Comparison of ENCODE assay signal across 15 cellular contexts in genomic region chr22:40613025-40613424, GRCh38. TPM values are rescaled to one million over a fixed set of nuclear protein-coding genes. Genes with fewer than 3 reads are reported as not detected.
A peak's percentile ranks its signal among the peaks of the same experiment; 100 is the strongest.
DNase-seq lines count a peak whose midpoint lies in the region; ATAC-seq and TF ChIP-seq lines count a peak whose summit lies in the region.
"Had no signal": no experiment of that assay in that cellular context is flagged by ENCODE, and none has a peak within 500 bp of the region (broad histone marks: within the 10 kb centered on the region; RNA-seq: fewer than 3 reads in every experiment).

No MANE protein-coding gene starts in this region.

- peak overlapping the region in 2 of 3 donors; percentile 25 to 43 for H3K27ac Mint-ChIP-seq in CD4-positive, CD25-positive, alpha-beta regulatory T cell
- peak overlapping the region; percentile 28; the same call in 1 of the 2 replicates for H3K27ac Mint-ChIP-seq in GM23338

- peak overlapping the region in 1 of 4 donors; percentile 8 for H3K4me3 Mint-ChIP-seq in CD4-positive, CD25-positive, alpha-beta regulatory T cell
- no peak overlapping the region for H3K4me3 Mint-ChIP-seq in GM23338
- H3K4me3 Mint-ChIP-seq: CD8-positive, alpha-beta memory T cell had no signal

- no peaks in the 10 kb centered on the region for H3K9me3 ChIP-seq in CD4-positive, CD25-positive, alpha-beta regulatory T cell (ENCODE audit: control insufficient read depth in 2 of 2, low read length in 2 of 2)
- H3K9me3 ChIP-seq in RWPE2 (ENCODE audit: severe bottlenecking): no peaks in the 10 kb centered on the region
- H3K9me3 ChIP-seq: BE2C, Caco-2 had no signal

- H3K27me3 Mint-ChIP-seq in CD4-positive, CD25-positive, alpha-beta regulatory T cell: no peaks in the 10 kb centered on the region
- H3K27me3 Mint-ChIP-seq in GM23338 (ENCODE audit: insufficient read depth, low read depth, poor library complexity): peaks cover 2% of the 10 kb centered on the region
- H3K27me3 Mint-ChIP-seq: CD8-positive, alpha-beta memory T cell; IgD-negative memory B cell had no signal

- no peak overlapping the region for H3K27ac ChIP-seq in CD4-positive, CD25-positive, alpha-beta regulatory T cell (ENCODE audit: insufficient read depth, low read length, poor library complexity, severe bottlenecking)
- H3K27ac ChIP-seq in GM23338 (ENCODE audit: low read depth): no peak overlapping the region
- peak overlapping the region; percentile 27 for H3K27ac ChIP-seq in RWPE2 (ENCODE audit: poor library complexity, severe bottlenecking)
- no peak overlapping the region for H3K27ac ChIP-seq in coronary artery
- H3K27ac ChIP-seq: C4-2B had no signal

- H3K4me1 Mint-ChIP-seq in CD4-positive, CD25-positive, alpha-beta regulatory T cell: peaks cover 29 to 49% (median 31%) of the 10 kb centered on the region in 4 donors
- peaks cover 8% of the 10 kb centered on the region for H3K4me1 Mint-ChIP-seq in GM23338

- no peaks in the 10 kb centered on the region for H3K36me3 ChIP-seq in CD4-positive, CD25-positive, alpha-beta regulatory T cell (ENCODE audit: control insufficient read depth, insufficient read depth, low read length)
- H3K36me3 ChIP-seq in GM23338 (ENCODE audit: insufficient read depth) (no peaks in the 10 kb centered on the region), RWPE2 (ENCODE audit: low read depth) (peaks cover 12% of the 10 kb centered on the region; the same call in 1 of the 2 replicates)
- H3K36me3 ChIP-seq: BE2C had no signal

- H3K4me3 ChIP-seq in CD4-positive, CD25-positive, alpha-beta regulatory T cell (ENCODE audit: low read depth, low read length): no peak overlapping the region
- H3K4me3 ChIP-seq in GM23338: no peak overlapping the region
- no peak overlapping the region for H3K4me3 ChIP-seq in RWPE2 (ENCODE audit: severe bottlenecking)
- H3K4me3 ChIP-seq in coronary artery: no peak overlapping the region

- peaks cover 84% of the 10 kb centered on the region for H3K79me2 ChIP-seq in GM23338 (replicated peaks; ENCODE audit: insufficient read depth)

- peaks cover 3% of the 10 kb centered on the region for H3K36me3 Mint-ChIP-seq in CD4-positive, CD25-positive, alpha-beta regulatory T cell
- H3K36me3 Mint-ChIP-seq in GM23338 (ENCODE audit: low read depth): peaks cover 11% of the 10 kb centered on the region

- 0 out of 2 replicates have a peak, but pooled peaks cover 7% of the 10 kb centered on the region for H3F3A ChIP-seq in GM23338 (replicated peaks; ENCODE audit: low read depth)

- peaks cover 18% of the 10 kb centered on the region for H4K20me1 ChIP-seq in GM23338 (replicated peaks; ENCODE audit: insufficient read depth)

- peaks cover 8% of the 10 kb centered on the region for H3K4me1 ChIP-seq in CD4-positive, CD25-positive, alpha-beta regulatory T cell (ENCODE audit: control insufficient read depth, insufficient read depth, low read length, poor library complexity, severe bottlenecking)
- H3K4me1 ChIP-seq in GM23338 (ENCODE audit: insufficient read depth): peaks cover 9% of the 10 kb centered on the region
- H3K4me1 ChIP-seq in RWPE2 (ENCODE audit: insufficient read depth, poor library complexity, severe bottlenecking): peaks cover 15% of the 10 kb centered on the region
- H3K4me1 ChIP-seq: Caco-2 had no signal

- ATAC-seq in CD4-positive, CD25-positive, alpha-beta regulatory T cell (ENCODE audit: low read depth in 2 of 2): no peak
- no peak for ATAC-seq in GM23338
- no peak for ATAC-seq in RWPE2 (ENCODE audit: low read depth)
- no peak for ATAC-seq in GM19351 (IDR thresholded peaks at IDR 0.05; ENCODE audit: unreplicated experiment)
- ATAC-seq: HCT116 had no signal

- H2AFZ ChIP-seq in GM23338: no peak overlapping the region

- no peak overlapping the region for H3K4me2 ChIP-seq in GM23338

- H3K27me3 ChIP-seq in CD4-positive, CD25-positive, alpha-beta regulatory T cell (ENCODE audit: control insufficient read depth, insufficient read depth, low read length): no peaks in the 10 kb centered on the region
- H3K27me3 ChIP-seq in GM23338 (ENCODE audit: insufficient read depth): no peaks in the 10 kb centered on the region
- no peaks in the 10 kb centered on the region for H3K27me3 ChIP-seq in RWPE2 (ENCODE audit: insufficient read depth, poor library complexity, severe bottlenecking)
- H3K27me3 ChIP-seq: BE2C had no signal

- TF ChIP-seq CTCF in GM23338 (conservative IDR thresholded peaks at IDR 0.05; ENCODE audit: low read depth in 2 of 2) (no peak), RWPE2 (IDR thresholded peaks at IDR 0.05; ENCODE audit: poor library complexity, severe bottlenecking) (no peak), coronary artery (IDR thresholded peaks at IDR 0.05) (no peak)

- no peak for DNase-seq in CD4-positive, CD25-positive, alpha-beta regulatory T cell
- no peak for DNase-seq in GM23338 (ENCODE audit: low spot score)
- DNase-seq in RWPE2 (ENCODE audit: low spot score): no peak
- DNase-seq in renal cortical epithelial cell (ENCODE audit: low read depth): peak; percentile 69
- DNase-seq in coronary artery (ENCODE audit: low spot score): no peak
- no peak for DNase-seq in glomerular visceral epithelial cell (ENCODE audit: extremely low spot score)
- DNase-seq: BE2C; Caco-2; CD8-positive, alpha-beta memory T cell; DND-41; GDM1 had no signal

- no peaks in the 10 kb centered on the region for H3K9me3 Mint-ChIP-seq in CD4-positive, CD25-positive, alpha-beta regulatory T cell
- H3K9me3 Mint-ChIP-seq in GM23338: peaks cover 7% of the 10 kb centered on the region
- H3K9me3 Mint-ChIP-seq: IgD-negative memory B cell had no signal

- no peaks in the 10 kb centered on the region for H3K9me2 ChIP-seq in GM23338 (ENCODE audit: insufficient read depth)

TF ChIP-seq in GM23338, 12 proteins besides CTCF, POLR2A, EP300 and RAD21 (continues in another document):
- TF ChIP-seq EZH2phosphoT487 (IDR thresholded peaks at IDR 0.05; ENCODE audit: unreplicated experiment) (no peak), POLR2AphosphoS5 (IDR thresholded peaks at IDR 0.05; ENCODE audit: low read depth) (no peak), REST (IDR thresholded peaks at IDR 0.05; ENCODE audit: unreplicated experiment) (no peak), EZH2 (IDR thresholded peaks at IDR 0.05; ENCODE audit: low read depth, unreplicated experiment) (no peak), ETS1 (IDR thresholded peaks at IDR 0.05) (no peak), ZNF114 (CRISPR knock-in tag; IDR thresholded peaks at IDR 0.05) (no peak), JUNB (IDR thresholded peaks at IDR 0.05; ENCODE audit: unreplicated experiment) (no peak), CREB1 (CRISPR knock-in tag; IDR thresholded peaks at IDR 0.05; ENCODE audit: low read depth) (no peak)

RNA-seq across cellular contexts. Expression of gene MRTFA, which starts 23.5 kb away (rescaled TPM):
- total RNA-seq in CD4-positive, CD25-positive, alpha-beta regulatory T cell: 94.5 TPM
- 10 to 100 TPM; 11.3 to 17.4 (median 14.9) TPM for polyA plus RNA-seq in CD4-positive, CD25-positive, alpha-beta regulatory T cell
- 85.2 and 92.4 TPM in 2 replicates for total RNA-seq in GM23338 (2014; rRNA removed; shearing (Covaris generic))
- 18.1 and 19.3 TPM in 2 replicates for polyA plus RNA-seq in GM23338 (2016; fragmentation: Nextera tagmentation; extraction: Ambion mirVana)
- total RNA-seq in renal cortical epithelial cell: 29.3 and 77.7 TPM in 2 replicates
